In the genomic region with DNA sequence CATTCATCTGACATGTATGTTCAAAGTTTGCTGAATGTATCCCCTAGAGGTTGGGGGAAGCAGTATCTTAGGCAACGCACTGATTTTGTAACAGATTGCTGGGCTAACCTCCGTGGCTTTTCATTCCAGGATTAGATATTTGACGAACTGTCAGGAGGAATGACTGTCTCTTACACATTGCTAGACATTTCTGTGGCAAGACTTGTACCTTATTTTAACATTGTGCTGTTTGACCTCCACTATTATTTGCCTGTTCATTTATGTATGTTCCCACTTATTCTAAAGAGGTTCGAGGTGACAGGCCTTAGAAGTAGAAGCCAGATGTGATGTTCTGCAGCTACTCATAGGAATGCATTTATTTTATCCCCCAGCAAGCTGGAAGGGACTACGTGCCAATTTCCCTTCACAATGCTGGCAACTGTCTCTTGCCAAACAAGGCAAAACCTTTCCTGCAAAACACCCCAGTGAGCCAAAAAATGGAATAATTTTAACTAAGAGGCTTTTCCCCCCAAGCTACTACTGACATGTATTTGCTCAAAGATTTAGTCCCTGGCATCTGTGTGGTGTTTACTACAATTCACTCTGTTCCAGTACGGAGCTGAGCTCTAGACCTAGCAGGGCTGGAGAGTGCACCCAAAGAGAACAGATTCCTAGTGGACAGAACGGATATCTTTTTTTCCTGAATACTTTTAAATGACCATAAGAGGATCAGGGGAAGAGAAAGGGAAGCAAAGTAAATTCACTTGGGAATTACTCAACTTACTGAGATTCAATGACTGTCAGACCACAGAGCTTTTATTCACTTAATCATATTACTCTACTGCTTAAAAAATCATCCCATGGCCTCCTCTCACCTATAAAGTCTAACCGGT, we compare ENCODE assay signal across 14 cellular contexts.
DNase-seq lines count a peak whose midpoint lies in the region; ATAC-seq and TF ChIP-seq lines count a peak whose summit lies in the region.
"Had no signal": no experiment of that assay in that cellular context is flagged by ENCODE, and none has a peak within 500 bp of the region (broad histone marks: within the 10 kb centered on the region; RNA-seq: fewer than 3 reads in every experiment).

No MANE protein-coding gene starts in this region.

- peaks cover 21% of the 10 kb centered on the region for H3K36me3 Mint-ChIP-seq in nephron (ENCODE audit: low read depth)

- POLR2A ChIA-PET in AG04449 (lab: Yijun Ruan, JAX) = no interaction called here

- H3K9me3 Mint-ChIP-seq in nephron = no peaks in the 10 kb centered on the region
- H3K9me3 Mint-ChIP-seq: activated T-cell treated with anti-CD3 and anti-CD28 coated beads, Interleukin-2, amount 50 U/mL, for 24 hours had no signal

- ATAC-seq in GM19452 (IDR thresholded peaks at IDR 0.05; ENCODE audit: unreplicated experiment) (no peak), HG02678 (IDR thresholded peaks at IDR 0.05; ENCODE audit: unreplicated experiment) (no peak)

- no peak overlapping the region for H3K4me3 ChIP-seq in AG04449 (ENCODE audit: low read depth, low read length)
- H3K4me3 ChIP-seq: transverse colon had no signal

- H3K27me3 Mint-ChIP-seq in nephron (ENCODE audit: low read depth) = peaks cover 9% of the 10 kb centered on the region
- H3K27me3 Mint-ChIP-seq: activated T-cell treated with anti-CD3 and anti-CD28 coated beads, Interleukin-2, amount 50 U/mL, for 24 hours had no signal

- peak overlapping the region; percentile 18 to 57 (median 54) for H3K27ac Mint-ChIP-seq in nephron
- H3K27ac Mint-ChIP-seq: activated T-cell treated with anti-CD3 and anti-CD28 coated beads, Interleukin-2, amount 50 U/mL, for 24 hours had no signal

- peaks cover 28% of the 10 kb centered on the region for H3K4me1 Mint-ChIP-seq in nephron

- CTCF ChIA-PET in AG04449 (lab: Yijun Ruan, JAX) = interaction anchor here (0.8 to 2.4 kb wide), 4 partner anchors 10 to 227 kb away, joined by 3 to 8 read pairs (median 4); no protein-coding TSS in a partner anchor

- H3K4me3 Mint-ChIP-seq in nephron = no peak overlapping the region
- H3K4me3 Mint-ChIP-seq: activated T-cell treated with anti-CD3 and anti-CD28 coated beads, Interleukin-2, amount 50 U/mL, for 24 hours had no signal

- TF ChIP-seq CTCF in AG04449 (IDR thresholded peaks at IDR 0.05; ENCODE audit: insufficient read depth, low read length, missing control alignments) (no peak), nephron (IDR thresholded peaks at IDR 0.05; ENCODE audit: unreplicated experiment in 3 of 3) (no peak)

- DNase-seq in AG04449 (ENCODE audit: low read depth, low spot score) (peak; percentile 33), NCI-H1694 (lab: John Stamatoyannopoulos, UW) (peak; percentile 76), dedifferentiated amniotic fluid mesenchymal stem cell (ENCODE audit: extremely low spot score) (peak; percentile 40), NCI-H2227 (lab: John Stamatoyannopoulos, UW; ENCODE audit: unreplicated experiment) (no peak), NCI-H187 treated with DMSO at 0.1 percent for 48 hours (lab: John Stamatoyannopoulos, UW) (no peak)
- DNase-seq: activated CD4-positive, CD25-positive, alpha-beta regulatory T cell treated with anti-CD3 and anti-CD28 coated beads, Interleukin-2, amount 50 U/mL, for 72 hours; activated T-cell treated with anti-CD3 and anti-CD28 coated beads, Interleukin-2, amount 50 U/mL, for 24 hours; aorta; NCI-H2081; stimulated activated CD4-positive, alpha-beta T cell treated with anti-CD3 and anti-CD28 coated beads, Interleukin-12 subunit alpha, Interleukin-12 subunit beta, amount 100 ng/mL, for 4 hours; transverse colon had no signal

Comparison
In these comparisons a context has a peak if more than half of its experiments do, and no peak if none do; other contexts are left out.
1. DNase-seq: peak in AG04449 (single experiment), NCI-H1694 (single experiment) and dedifferentiated amniotic fluid mesenchymal stem cell (single experiment); none in NCI-H2227 (single experiment) and NCI-H187 treated with DMSO at 0.1 percent for 48 hours (single experiment).